1 cellular context compared by ENCODE assay signal in the genomic region with DNA sequence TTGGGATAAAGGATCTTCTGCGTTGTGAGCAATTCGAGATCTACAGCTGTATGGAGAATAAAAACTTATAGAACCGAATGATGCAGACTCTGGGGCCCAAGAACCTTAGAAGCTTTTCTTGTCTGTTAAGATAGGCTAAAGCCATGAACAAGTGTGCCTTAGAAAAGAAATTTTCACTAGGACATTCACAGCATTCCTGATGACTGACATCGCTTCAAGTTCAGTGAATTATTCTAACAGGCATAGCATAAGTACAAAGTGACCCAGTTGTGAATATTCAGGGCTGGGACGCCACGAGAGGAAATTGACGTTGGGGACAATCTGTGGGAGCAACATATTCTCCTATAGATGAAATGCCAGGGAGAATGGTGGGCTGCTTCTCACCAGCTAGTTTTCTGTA.
TF ChIP-seq lines count a peak whose summit lies in the region.

No MANE protein-coding gene starts in this region.

TF ChIP-seq in H1, 55 proteins besides CTCF, POLR2A, EP300 and RAD21:
- TF ChIP-seq SIRT6 (IDR thresholded peaks at IDR 0.05; ENCODE audit: low read length) (no peak), CREB1 (IDR thresholded peaks at IDR 0.05) (no peak), TAF1 (IDR thresholded peaks at IDR 0.05; ENCODE audit: low read depth, low read length) (no peak), JUND (IDR thresholded peaks at IDR 0.05; ENCODE audit: low read length) (peak; percentile 8; the same call in 1 of the 2 replicates), BCL11A (IDR thresholded peaks at IDR 0.05; ENCODE audit: low read depth in 2 of 2, low read length in 2 of 2) (no peak)
- TF ChIP-seq, protein P1, sequence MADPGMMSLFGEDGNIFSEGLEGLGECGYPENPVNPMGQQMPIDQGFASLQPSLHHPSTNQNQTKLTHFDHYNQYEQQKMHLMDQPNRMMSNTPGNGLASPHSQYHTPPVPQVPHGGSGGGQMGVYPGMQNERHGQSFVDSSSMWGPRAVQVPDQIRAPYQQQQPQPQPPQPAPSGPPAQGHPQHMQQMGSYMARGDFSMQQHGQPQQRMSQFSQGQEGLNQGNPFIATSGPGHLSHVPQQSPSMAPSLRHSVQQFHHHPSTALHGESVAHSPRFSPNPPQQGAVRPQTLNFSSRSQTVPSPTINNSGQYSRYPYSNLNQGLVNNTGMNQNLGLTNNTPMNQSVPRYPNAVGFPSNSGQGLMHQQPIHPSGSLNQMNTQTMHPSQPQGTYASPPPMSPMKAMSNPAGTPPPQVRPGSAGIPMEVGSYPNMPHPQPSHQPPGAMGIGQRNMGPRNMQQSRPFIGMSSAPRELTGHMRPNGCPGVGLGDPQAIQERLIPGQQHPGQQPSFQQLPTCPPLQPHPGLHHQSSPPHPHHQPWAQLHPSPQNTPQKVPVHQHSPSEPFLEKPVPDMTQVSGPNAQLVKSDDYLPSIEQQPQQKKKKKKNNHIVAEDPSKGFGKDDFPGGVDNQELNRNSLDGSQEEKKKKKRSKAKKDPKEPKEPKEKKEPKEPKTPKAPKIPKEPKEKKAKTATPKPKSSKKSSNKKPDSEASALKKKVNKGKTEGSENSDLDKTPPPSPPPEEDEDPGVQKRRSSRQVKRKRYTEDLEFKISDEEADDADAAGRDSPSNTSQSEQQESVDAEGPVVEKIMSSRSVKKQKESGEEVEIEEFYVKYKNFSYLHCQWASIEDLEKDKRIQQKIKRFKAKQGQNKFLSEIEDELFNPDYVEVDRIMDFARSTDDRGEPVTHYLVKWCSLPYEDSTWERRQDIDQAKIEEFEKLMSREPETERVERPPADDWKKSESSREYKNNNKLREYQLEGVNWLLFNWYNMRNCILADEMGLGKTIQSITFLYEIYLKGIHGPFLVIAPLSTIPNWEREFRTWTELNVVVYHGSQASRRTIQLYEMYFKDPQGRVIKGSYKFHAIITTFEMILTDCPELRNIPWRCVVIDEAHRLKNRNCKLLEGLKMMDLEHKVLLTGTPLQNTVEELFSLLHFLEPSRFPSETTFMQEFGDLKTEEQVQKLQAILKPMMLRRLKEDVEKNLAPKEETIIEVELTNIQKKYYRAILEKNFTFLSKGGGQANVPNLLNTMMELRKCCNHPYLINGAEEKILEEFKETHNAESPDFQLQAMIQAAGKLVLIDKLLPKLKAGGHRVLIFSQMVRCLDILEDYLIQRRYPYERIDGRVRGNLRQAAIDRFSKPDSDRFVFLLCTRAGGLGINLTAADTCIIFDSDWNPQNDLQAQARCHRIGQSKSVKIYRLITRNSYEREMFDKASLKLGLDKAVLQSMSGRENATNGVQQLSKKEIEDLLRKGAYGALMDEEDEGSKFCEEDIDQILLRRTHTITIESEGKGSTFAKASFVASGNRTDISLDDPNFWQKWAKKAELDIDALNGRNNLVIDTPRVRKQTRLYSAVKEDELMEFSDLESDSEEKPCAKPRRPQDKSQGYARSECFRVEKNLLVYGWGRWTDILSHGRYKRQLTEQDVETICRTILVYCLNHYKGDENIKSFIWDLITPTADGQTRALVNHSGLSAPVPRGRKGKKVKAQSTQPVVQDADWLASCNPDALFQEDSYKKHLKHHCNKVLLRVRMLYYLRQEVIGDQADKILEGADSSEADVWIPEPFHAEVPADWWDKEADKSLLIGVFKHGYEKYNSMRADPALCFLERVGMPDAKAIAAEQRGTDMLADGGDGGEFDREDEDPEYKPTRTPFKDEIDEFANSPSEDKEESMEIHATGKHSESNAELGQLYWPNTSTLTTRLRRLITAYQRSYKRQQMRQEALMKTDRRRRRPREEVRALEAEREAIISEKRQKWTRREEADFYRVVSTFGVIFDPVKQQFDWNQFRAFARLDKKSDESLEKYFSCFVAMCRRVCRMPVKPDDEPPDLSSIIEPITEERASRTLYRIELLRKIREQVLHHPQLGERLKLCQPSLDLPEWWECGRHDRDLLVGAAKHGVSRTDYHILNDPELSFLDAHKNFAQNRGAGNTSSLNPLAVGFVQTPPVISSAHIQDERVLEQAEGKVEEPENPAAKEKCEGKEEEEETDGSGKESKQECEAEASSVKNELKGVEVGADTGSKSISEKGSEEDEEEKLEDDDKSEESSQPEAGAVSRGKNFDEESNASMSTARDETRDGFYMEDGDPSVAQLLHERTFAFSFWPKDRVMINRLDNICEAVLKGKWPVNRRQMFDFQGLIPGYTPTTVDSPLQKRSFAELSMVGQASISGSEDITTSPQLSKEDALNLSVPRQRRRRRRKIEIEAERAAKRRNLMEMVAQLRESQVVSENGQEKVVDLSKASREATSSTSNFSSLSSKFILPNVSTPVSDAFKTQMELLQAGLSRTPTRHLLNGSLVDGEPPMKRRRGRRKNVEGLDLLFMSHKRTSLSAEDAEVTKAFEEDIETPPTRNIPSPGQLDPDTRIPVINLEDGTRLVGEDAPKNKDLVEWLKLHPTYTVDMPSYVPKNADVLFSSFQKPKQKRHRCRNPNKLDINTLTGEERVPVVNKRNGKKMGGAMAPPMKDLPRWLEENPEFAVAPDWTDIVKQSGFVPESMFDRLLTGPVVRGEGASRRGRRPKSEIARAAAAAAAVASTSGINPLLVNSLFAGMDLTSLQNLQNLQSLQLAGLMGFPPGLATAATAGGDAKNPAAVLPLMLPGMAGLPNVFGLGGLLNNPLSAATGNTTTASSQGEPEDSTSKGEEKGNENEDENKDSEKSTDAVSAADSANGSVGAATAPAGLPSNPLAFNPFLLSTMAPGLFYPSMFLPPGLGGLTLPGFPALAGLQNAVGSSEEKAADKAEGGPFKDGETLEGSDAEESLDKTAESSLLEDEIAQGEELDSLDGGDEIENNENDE (IDR thresholded peaks at IDR 0.05; ENCODE audit: insufficient replicate concordance, low read length): no peak
